ENCODE assay signal across 21 cellular contexts in the genomic region with DNA sequence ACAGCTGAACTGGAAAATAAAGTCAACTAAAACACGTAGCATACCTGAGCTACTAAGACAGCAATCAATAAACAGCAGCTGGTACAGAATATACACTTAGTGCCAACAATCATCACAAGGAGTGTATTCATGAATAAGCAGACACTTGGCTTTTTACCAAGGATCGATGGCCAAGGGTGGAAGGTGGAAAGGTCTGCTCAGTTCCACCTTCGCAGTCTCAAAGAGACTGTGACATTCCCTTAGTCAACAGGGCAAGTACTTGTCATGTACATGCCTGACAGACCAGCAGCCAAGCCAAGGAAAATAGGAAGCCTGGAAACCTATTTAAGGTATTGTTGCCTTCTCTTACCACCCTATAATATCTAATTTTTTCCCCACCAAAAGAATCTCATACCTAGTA. TPM values are rescaled to one million over a fixed set of nuclear protein-coding genes. Genes with fewer than 3 reads are reported as not detected.
A peak's percentile ranks its signal among the peaks of the same experiment; 100 is the strongest.
DNase-seq lines count a peak whose midpoint lies in the region; TF ChIP-seq lines count a peak whose summit lies in the region.
"Had no signal": no experiment of that assay in that cellular context is flagged by ENCODE, and none has a peak within 500 bp of the region (broad histone marks: within the 10 kb centered on the region; RNA-seq: fewer than 3 reads in every experiment).

No MANE protein-coding gene starts in this region.

- no peaks in the 10 kb centered on the region for H4K20me1 ChIP-seq in mammary epithelial cell (ENCODE audit: insufficient read depth, low read length)

- TF ChIP-seq CTCF in mammary epithelial cell (conservative IDR thresholded peaks at IDR 0.05 in 1 of 2, IDR thresholded peaks at IDR 0.05 in 1 of 2; ENCODE audit: extremely low read depth in 1 of 2, insufficient read depth in 1 of 2, low read depth in 1 of 2, low read length in 2 of 2), result no peak
- TF ChIP-seq CTCF in MCF 10A (IDR thresholded peaks at IDR 0.05; ENCODE audit: unreplicated experiment), result no peak
- TF ChIP-seq CTCF in LNCaP clone FGC (IDR thresholded peaks at IDR 0.05; ENCODE audit: control insufficient read depth, extremely low read depth, insufficient read depth), result no peak
- no peak for TF ChIP-seq CTCF in RWPE1 (conservative IDR thresholded peaks at IDR 0.05; ENCODE audit: low read depth)
- no peak for TF ChIP-seq CTCF in GM13976 (IDR thresholded peaks at IDR 0.05; ENCODE audit: borderline replicate concordance, control extremely low read depth, extremely low read depth, insufficient read depth, missing control alignments)

- no peaks in the 10 kb centered on the region for H3K9me3 ChIP-seq in mammary epithelial cell (replicated peaks; ENCODE audit: insufficient read depth, low read length)
- H3K9me3 ChIP-seq: ascending aorta, prostate gland, uterus had no signal

- H3K36me3 Mint-ChIP-seq in MCF 10A (ENCODE audit: insufficient read depth, unreplicated experiment), result peaks cover 40% of the 10 kb centered on the region

- H3K4me1 Mint-ChIP-seq in MCF 10A (ENCODE audit: insufficient read depth, unreplicated experiment), result peaks cover 11% of the 10 kb centered on the region
- H3K4me1 Mint-ChIP-seq: neural progenitor cell had no signal

- peaks cover 34% of the 10 kb centered on the region for H3K79me2 ChIP-seq in mammary epithelial cell (ENCODE audit: insufficient read depth, low read length)

- H3K27me3 Mint-ChIP-seq in MCF 10A (ENCODE audit: insufficient read depth, unreplicated experiment), result no peaks in the 10 kb centered on the region
- H3K27me3 Mint-ChIP-seq: central memory CD8-positive, alpha-beta T cell had no signal

- H2AFZ ChIP-seq in mammary epithelial cell (ENCODE audit: low read depth, low read length), result no peak overlapping the region
- H2AFZ ChIP-seq: neural progenitor cell had no signal

- no peaks in the 10 kb centered on the region for H3K9me3 Mint-ChIP-seq in MCF 10A (ENCODE audit: unreplicated experiment)
- H3K9me3 Mint-ChIP-seq: central memory CD8-positive, alpha-beta T cell; neural progenitor cell had no signal

- no peak overlapping the region for H3K4me3 Mint-ChIP-seq in MCF 10A (ENCODE audit: unreplicated experiment)
- H3K4me3 Mint-ChIP-seq: central memory CD8-positive, alpha-beta T cell; neural progenitor cell had no signal

- WGBS in mammary epithelial cell (ENCODE audit: low coverage, missing lambda C conversion rate), result 22% methylated on average over 3 of the region's 3 CpGs

- DNase-seq in mammary epithelial cell (peak; percentile 47), MCF 10A (ENCODE audit: unreplicated experiment) (no peak), LNCaP clone FGC (ENCODE audit: low read depth) (peak; percentile 13), substantia nigra (lab: John Stamatoyannopoulos, UW) (no peak), RWPE1 (ENCODE audit: low spot score) (no peak), GM13976 (ENCODE audit: low spot score) (no peak), pons (ENCODE audit: low spot score) (no peak)
- DNase-seq: activated gamma-delta T cell treated with Interleukin-2 at 50 U/mL for 16 hours; C1 segment of cervical spinal cord; DMS 273 treated with DMSO at 0.1 percent for 48 hours; foreskin fibroblast; GF-D8; NCI-H69; stimulated activated CD4-positive, alpha-beta T cell treated with anti-CD3 and anti-CD28 coated beads, Interleukin-1b, Interleukin-23, amount 100 ng/mL, for 48 hours; uterus; WERI-Rb-1 had no signal

- CTCF ChIA-PET in mammary epithelial cell (lab: Charles Lee; ENCODE audit: low non-redundant PET) (no interaction called here), MCF 10A (lab: Yijun Ruan, JAX) (no interaction called here), RWPE1 (lab: Yijun Ruan, JAX) (no interaction called here)

- H3K4me1 ChIP-seq in mammary epithelial cell (ENCODE audit: insufficient read depth, low read length), result peaks cover 6% of the 10 kb centered on the region
- H3K4me1 ChIP-seq: ascending aorta, neural progenitor cell, prostate gland, uterus had no signal

- H3K4me3 ChIP-seq in mammary epithelial cell (replicated peaks in 1 of 3; ENCODE audit: insufficient read depth in 1 of 3, low read depth in 2 of 3, low read length in 3 of 3), result no peak overlapping the region
- H3K4me3 ChIP-seq in LNCaP clone FGC (ENCODE audit: low read depth, low read length), result no peak overlapping the region
- H3K4me3 ChIP-seq: ascending aorta, neural progenitor cell, prostate gland, uterus had no signal

- intact Hi-C loops in mammary epithelial cell (cut with micrococcal nuclease), result no loop called here
- intact Hi-C loops in MCF 10A (cut with micrococcal nuclease), result no loop called here

- no peaks in the 10 kb centered on the region for H3K27me3 ChIP-seq in mammary epithelial cell (ENCODE audit: insufficient read depth, low read length)
- H3K27me3 ChIP-seq: ascending aorta, neural progenitor cell, uterus had no signal

- no TSS peak for BruUV-seq in mammary epithelial cell (replicated peaks; lab: Mats Ljungman, UMichigan)
- BruUV-seq in MCF 10A (replicated peaks; lab: Mats Ljungman, UMichigan), result no TSS peak

- H3K27ac Mint-ChIP-seq in MCF 10A (ENCODE audit: low read depth, unreplicated experiment), result no peak overlapping the region
- H3K27ac Mint-ChIP-seq: neural progenitor cell had no signal

- dilution Hi-C loops in mammary epithelial cell (cut with HindIII; ENCODE audit: low sequenced_read_pairs), result no loop called here

- peaks cover 4% of the 10 kb centered on the region for H3K36me3 ChIP-seq in mammary epithelial cell (ENCODE audit: insufficient read depth, low read length)
- H3K36me3 ChIP-seq: prostate gland had no signal

- H3K4me2 ChIP-seq in mammary epithelial cell (ENCODE audit: insufficient read depth, low read depth, low read length), result no peak overlapping the region
- H3K4me2 ChIP-seq: neural progenitor cell had no signal

- H3K27ac ChIP-seq in mammary epithelial cell (ENCODE audit: insufficient read depth, low read depth, low read length), result no peak overlapping the region
- H3K27ac ChIP-seq in cingulate gyrus (ENCODE audit: low read depth, low read length), result peak overlapping the region; percentile 55
- H3K27ac ChIP-seq in substantia nigra (ENCODE audit: low read depth, low read length, poor library complexity, severe bottlenecking), result peak overlapping the region; percentile 31
- no peak overlapping the region for H3K27ac ChIP-seq in RWPE1
- H3K27ac ChIP-seq: ascending aorta, neural progenitor cell, prostate gland, uterus, WERI-Rb-1 had no signal

- in situ Hi-C loops in mammary epithelial cell (cut with MboI; ENCODE audit: low sequenced_read_pairs in 2 of 2) (no loop called here), GM13976 (cut with MboI; ENCODE audit: low sequenced_read_pairs, unreplicated experiment) (no loop called here)

- no peak overlapping the region for H3K9ac ChIP-seq in mammary epithelial cell (ENCODE audit: insufficient read depth, low read length)
- H3K9ac ChIP-seq: neural progenitor cell had no signal

- POLR2A ChIA-PET in MCF 10A (lab: Yijun Ruan, JAX), result interaction anchor here (1.8 kb wide), 1 partner anchor 8 kb away, joined by 5 read pairs; no protein-coding TSS in a partner anchor
- POLR2A ChIA-PET in RWPE1 (lab: Yijun Ruan, JAX; ENCODE audit: low non-redundant PET), result no interaction called here

RNA-seq across cellular contexts. Expression of a gene that starts 21.4 kb away (rescaled TPM):
- total RNA-seq in mammary epithelial cell, result 10 to 100 TPM; 81.3 to 98.7 TPM
- polyA plus RNA-seq in mammary epithelial cell, result 46.6 TPM
- polyA minus RNA-seq in mammary epithelial cell, result 85.6 TPM
- total RNA-seq in MCF 10A (2022), result 97.0 and 102 TPM in 2 replicates

Comparison
In these comparisons a context has a peak if more than half of its experiments do, and no peak if none do; other contexts are left out.
1. DNase-seq: peak in mammary epithelial cell (single experiment) and LNCaP clone FGC (single experiment); none in MCF 10A (single experiment), substantia nigra (0 of 49), RWPE1 (single experiment), GM13976 (single experiment) and pons (single experiment).
2. H3K27ac ChIP-seq: peak in cingulate gyrus (single experiment) and substantia nigra (single experiment); none in mammary epithelial cell (single experiment) and RWPE1 (single experiment).